In genomic region chr22:46626911-46627805, GRCh38 we compare ENCODE assay signal across 1 cellular context.
TF ChIP-seq lines count a peak whose summit lies in the region.

No MANE protein-coding gene starts in this region.

TF ChIP-seq in A549, 52 proteins besides CTCF, POLR2A, EP300 and RAD21 (continued from another document):
- no peak for TF ChIP-seq ATOH8 (CRISPR knock-in tag; IDR thresholded peaks at IDR 0.05; ENCODE audit: low read depth)
- no peak for TF ChIP-seq HES2 (IDR thresholded peaks at IDR 0.05)
- no peak for TF ChIP-seq PBX3 (IDR thresholded peaks at IDR 0.05)
- no peak for TF ChIP-seq E2F6 (IDR thresholded peaks at IDR 0.05; ENCODE audit: borderline replicate concordance, low read depth)
- TF ChIP-seq ZC3H11A (IDR thresholded peaks at IDR 0.05) = no peak
- TF ChIP-seq USF2 (IDR thresholded peaks at IDR 0.05) = no peak
- no peak for TF ChIP-seq SREBF2 (IDR thresholded peaks at IDR 0.05)
- no peak for TF ChIP-seq RARB (CRISPR knock-in tag; IDR thresholded peaks at IDR 0.05)
- TF ChIP-seq JUNB (IDR thresholded peaks at IDR 0.05) = no peak
- no peak for TF ChIP-seq SMC3 (IDR thresholded peaks at IDR 0.05)
- no peak for TF ChIP-seq CHD4 (IDR thresholded peaks at IDR 0.05; ENCODE audit: borderline replicate concordance)
- no peak for TF ChIP-seq GATA3 (IDR thresholded peaks at IDR 0.05; ENCODE audit: borderline replicate concordance)
